In genomic region chr15:60471314-60471713, GRCh38 we compare ENCODE assay signal across 20 cellular contexts. TPM values are rescaled to one million over a fixed set of nuclear protein-coding genes. Genes with fewer than 3 reads are reported as not detected.
A peak's percentile ranks its signal among the peaks of the same experiment; 100 is the strongest.
DNase-seq lines count a peak whose midpoint lies in the region; ATAC-seq and TF ChIP-seq lines count a peak whose summit lies in the region.
"Had no signal": no experiment of that assay in that cellular context is flagged by ENCODE, and none has a peak within 500 bp of the region (broad histone marks: within the 10 kb centered on the region; RNA-seq: fewer than 3 reads in every experiment).

No MANE protein-coding gene starts in this region.

- peaks cover 2 to 12% of the 10 kb centered on the region in 2 donors for H3K4me1 Mint-ChIP-seq in natural killer cell

- no peak overlapping the region for H3K4me3 ChIP-seq in skeletal muscle satellite cell (ENCODE audit: low read length)
- H3K4me3 ChIP-seq: breast epithelium, heart left ventricle, MG63, suprapubic skin had no signal

- H3K4me1 ChIP-seq in skeletal muscle satellite cell (ENCODE audit: control insufficient read depth, insufficient read depth, low read length): peaks cover 16% of the 10 kb centered on the region
- H3K4me1 ChIP-seq: breast epithelium had no signal

- ATAC-seq in natural killer cell: no peak
- ATAC-seq: esophagus mucosa; heart left ventricle; naive thymus-derived CD8-positive, alpha-beta T cell; PC-3 had no signal

- H3K9me3 ChIP-seq in skeletal muscle satellite cell (replicated peaks; ENCODE audit: low read length): no peaks in the 10 kb centered on the region
- H3K9me3 ChIP-seq: breast epithelium, heart left ventricle, MG63, suprapubic skin had no signal

- H3K27me3 Mint-ChIP-seq in natural killer cell (ENCODE audit: low read depth in 2 of 2): no peaks in the 10 kb centered on the region
- H3K27me3 Mint-ChIP-seq: activated naive CD8-positive, alpha-beta T cell treated with anti-CD3 and anti-CD28 coated beads for 36 hours; naive thymus-derived CD8-positive, alpha-beta T cell; progenitor cell of endocrine pancreas had no signal

- no peaks in the 10 kb centered on the region for H3K9me3 Mint-ChIP-seq in natural killer cell
- H3K9me3 Mint-ChIP-seq: activated naive CD8-positive, alpha-beta T cell treated with anti-CD3 and anti-CD28 coated beads for 36 hours; immature natural killer cell; naive thymus-derived CD8-positive, alpha-beta T cell had no signal

- DNase-seq in DMS79 treated with DMSO at 0.1 percent for 48 hours (lab: John Stamatoyannopoulos, UW) (peak; percentile 26), DMS79 (lab: John Stamatoyannopoulos, UW) (no peak), NCI-H524 treated with DMSO at 0.1 percent for 48 hours (lab: John Stamatoyannopoulos, UW) (peak; percentile 96), fibroblast of gingiva (ENCODE audit: low read depth) (peak; percentile 6), natural killer cell (no peak), OCI-M2 (lab: John Stamatoyannopoulos, UW; ENCODE audit: unreplicated experiment) (no peak), midbrain (lab: John Stamatoyannopoulos, UW) (no peak)
- DNase-seq: activated naive CD8-positive, alpha-beta T cell treated with anti-CD3 and anti-CD28 coated beads for 36 hours; heart left ventricle; immature natural killer cell; MG63; naive thymus-derived CD8-positive, alpha-beta T cell; NCI-H510A; PC-3; SIG-M5 had no signal

- H3K27me3 ChIP-seq in skeletal muscle satellite cell (ENCODE audit: control insufficient read depth, insufficient read depth, low read length): no peaks in the 10 kb centered on the region
- H3K27me3 ChIP-seq: breast epithelium, heart left ventricle, MG63, suprapubic skin had no signal

- no peak overlapping the region for H3K9ac ChIP-seq in skeletal muscle satellite cell (ENCODE audit: low read depth, low read length)

- peaks cover 7% of the 10 kb centered on the region for H3K36me3 Mint-ChIP-seq in natural killer cell

- peaks cover 31% of the 10 kb centered on the region for H3K36me3 ChIP-seq in skeletal muscle satellite cell (ENCODE audit: insufficient read depth, low read length)
- H3K36me3 ChIP-seq: breast epithelium had no signal

- TF ChIP-seq CTCF in natural killer cell (IDR thresholded peaks at IDR 0.05): no peak

- intact Hi-C loops in natural killer cell (cut with micrococcal nuclease): no loop called here

- no peak overlapping the region for H3K4me3 Mint-ChIP-seq in natural killer cell
- H3K4me3 Mint-ChIP-seq: activated naive CD8-positive, alpha-beta T cell treated with anti-CD3 and anti-CD28 coated beads for 36 hours; immature natural killer cell; naive thymus-derived CD8-positive, alpha-beta T cell had no signal

- H3K4me2 ChIP-seq in skeletal muscle satellite cell (ENCODE audit: low read length): peak overlapping the region; percentile 2

- no peak overlapping the region for H3K27ac Mint-ChIP-seq in natural killer cell
- H3K27ac Mint-ChIP-seq: activated naive CD8-positive, alpha-beta T cell treated with anti-CD3 and anti-CD28 coated beads for 36 hours; immature natural killer cell; progenitor cell of endocrine pancreas had no signal

RNA-seq across cellular contexts. Expression of gene ICE2, which starts 7.6 kb away (rescaled TPM):
- total RNA-seq in skeletal muscle satellite cell (2012; rRNA removed): 20.5 and 21.3 TPM in 2 replicates
- total RNA-seq in natural killer cell: 10 to 100 TPM; 21.7 to 36.7 (median 32.9) TPM

Comparison
In these comparisons a context has a peak if more than half of its experiments do, and no peak if none do; other contexts are left out.
1. DNase-seq: peak in DMS79 treated with DMSO at 0.1 percent for 48 hours (single experiment), NCI-H524 treated with DMSO at 0.1 percent for 48 hours (single experiment) and fibroblast of gingiva (single experiment); none in DMS79 (single experiment), natural killer cell (single experiment), OCI-M2 (single experiment) and midbrain (single experiment).